Comparison of ENCODE assay signal across 16 cellular contexts in genomic region chr6:169896826-169897456, GRCh38.
"Had no signal": no experiment of that assay in that cellular context is flagged by ENCODE, and none has a peak within 500 bp of the region (broad histone marks: within the 10 kb centered on the region; RNA-seq: fewer than 3 reads in every experiment).

No MANE protein-coding gene starts in this region.

- H3K27ac Mint-ChIP-seq: naive thymus-derived CD4-positive, alpha-beta T cell had no signal

- H3K4me1 ChIP-seq: parathyroid adenoma, psoas muscle, sigmoid colon, vagina had no signal

- DNase-seq: effector CD8-positive, alpha-beta T cell; heart right ventricle; hypothalamus; kidney glomerular epithelial cell; mesendoderm; naive thymus-derived CD4-positive, alpha-beta T cell; nephron progenitor cell; psoas muscle; sigmoid colon; stimulated activated CD4-positive, alpha-beta T cell treated with anti-CD3 and anti-CD28 coated beads, Interleukin-12 subunit alpha, Interleukin-12 subunit beta, amount 100 ng/mL, for 4 hours; stimulated activated naive CD4-positive, alpha-beta T cell treated with Interleukin-2 at 50 U/mL for 16 hours; trophoblast cell had no signal

- H3K79me2 ChIP-seq: parathyroid adenoma had no signal

- H3K4me1 Mint-ChIP-seq: naive thymus-derived CD4-positive, alpha-beta T cell had no signal

- H3K27ac ChIP-seq: heart right ventricle, parathyroid adenoma, psoas muscle, sigmoid colon, skin epidermis, vagina had no signal

- ATAC-seq: esophagus mucosa; naive thymus-derived CD4-positive, alpha-beta T cell; psoas muscle had no signal

- H3K36me3 ChIP-seq: heart right ventricle, sigmoid colon, vagina had no signal

- H3K9me3 ChIP-seq: heart right ventricle, psoas muscle, sigmoid colon, vagina had no signal

- H3K27me3 ChIP-seq: sigmoid colon, vagina had no signal

- H3K4me3 Mint-ChIP-seq: naive thymus-derived CD4-positive, alpha-beta T cell; nephron progenitor cell had no signal

- H3K4me3 ChIP-seq: heart right ventricle, psoas muscle, sigmoid colon, skin epidermis, vagina had no signal

- H3K9ac ChIP-seq: parathyroid adenoma had no signal

- H2AFZ ChIP-seq: parathyroid adenoma had no signal
